ENCODE assay signal across 20 cellular contexts in the genomic region with DNA sequence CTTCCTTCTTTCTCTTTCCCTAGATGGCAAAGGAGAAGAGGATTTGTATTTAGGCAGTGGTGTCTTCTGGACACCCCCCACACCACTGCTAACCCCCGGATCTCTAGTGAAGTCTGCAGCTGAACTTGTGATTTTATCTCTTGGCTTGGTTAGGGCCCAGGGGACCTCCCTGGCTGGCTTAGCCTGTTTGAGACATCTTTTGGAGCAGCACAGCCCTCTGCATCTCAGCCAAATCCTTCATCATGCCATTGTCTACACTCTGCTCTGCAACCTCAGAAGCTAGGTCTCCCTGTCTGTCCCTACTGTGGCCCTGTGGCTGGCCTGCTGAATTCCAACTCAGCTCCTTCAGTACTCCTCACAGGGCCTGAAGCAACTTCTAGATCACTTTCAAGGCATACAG.
A peak's percentile ranks its signal among the peaks of the same experiment; 100 is the strongest.
DNase-seq lines count a peak whose midpoint lies in the region; ATAC-seq and TF ChIP-seq lines count a peak whose summit lies in the region.
"Had no signal": no experiment of that assay in that cellular context is flagged by ENCODE, and none has a peak within 500 bp of the region (broad histone marks: within the 10 kb centered on the region; RNA-seq: fewer than 3 reads in every experiment).

No MANE protein-coding gene starts in this region.

- intact Hi-C loops in Right ventricle myocardium inferior (cut with DNase I), result no loop called here
- intact Hi-C loops in cardiac septum (cut with DNase I), result no loop called here
- intact Hi-C loops in Right ventricle myocardium superior (cut with DNase I), result no loop called here
- intact Hi-C loops in sigmoid colon (cut with DNase I), result no loop called here

- no peaks in the 10 kb centered on the region for H3K27me3 ChIP-seq in sigmoid colon
- H3K27me3 ChIP-seq: SJCRH30 had no signal

- TF ChIP-seq CTCF in sigmoid colon (IDR thresholded peaks at IDR 0.05), result no peak

- H3K36me3 ChIP-seq in sigmoid colon, result no peaks in the 10 kb centered on the region
- H3K36me3 ChIP-seq: prostate gland, WERI-Rb-1 had no signal

- no peak overlapping the region for H3K27ac ChIP-seq in sigmoid colon
- H3K27ac ChIP-seq: prostate gland, SJCRH30, WERI-Rb-1 had no signal

- DNase-seq in Right ventricle myocardium inferior (ENCODE audit: missing footprints) (peak; percentile 74), cardiac septum (ENCODE audit: low spot score) (no peak), Right ventricle myocardium superior (peak; percentile 83), sigmoid colon (peak; percentile 81), GDM1 (lab: John Stamatoyannopoulos, UW) (no peak), UCSD-AML1 (lab: John Stamatoyannopoulos, UW; ENCODE audit: unreplicated experiment) (no peak), NCI-H2196 treated with DMSO at 0.1 percent for 48 hours (lab: John Stamatoyannopoulos, UW; ENCODE audit: unreplicated experiment) (no peak)
- DNase-seq: 8988T; activated CD4-positive, alpha-beta T cell treated with anti-CD3 and anti-CD28 coated beads, Interleukin-2, amount 50 U/mL, for 4 hours; activated T-cell treated with anti-CD3 and anti-CD28 coated beads for 4 hours; amygdala; DMS153; foreskin fibroblast; NCI-H1436; PC-3; SJCRH30; T-helper 17 cell; WERI-Rb-1 had no signal

- TF ChIP-seq EP300 in sigmoid colon (IDR thresholded peaks at IDR 0.05), result no peak

- no peaks in the 10 kb centered on the region for H3K9me3 ChIP-seq in sigmoid colon
- H3K9me3 ChIP-seq: prostate gland, SJCRH30 had no signal

- no peak for TF ChIP-seq POLR2A in sigmoid colon (IDR thresholded peaks at IDR 0.05)

- no peak overlapping the region for H3K4me3 ChIP-seq in sigmoid colon
- H3K4me3 ChIP-seq: prostate gland, SJCRH30 had no signal

- ATAC-seq in Right ventricle myocardium inferior (peak; percentile 92), Right ventricle myocardium superior (ENCODE audit: poor library complexity) (peak; percentile 82), HG02938 (IDR thresholded peaks at IDR 0.05; ENCODE audit: unreplicated experiment) (no peak)
- ATAC-seq: PC-3, T-helper 17 cell had no signal

- 76 to 88% methylated on average over 1 of the region's 1 CpG for WGBS in sigmoid colon, 2 donors

- peaks cover 0 to 7% (median 4%) of the 10 kb centered on the region in 4 donors for H3K4me1 ChIP-seq in sigmoid colon
- H3K4me1 ChIP-seq: prostate gland, SJCRH30 had no signal

Comparison
In these comparisons a context has a peak if more than half of its experiments do, and no peak if none do; other contexts are left out.
1. DNase-seq: peak in Right ventricle myocardium inferior (single experiment), Right ventricle myocardium superior (single experiment) and sigmoid colon (single experiment); none in cardiac septum (single experiment), GDM1 (single experiment), UCSD-AML1 (single experiment) and NCI-H2196 treated with DMSO at 0.1 percent for 48 hours (single experiment).